In genomic region chr19:8269724-8270123, GRCh38 we compare ENCODE assay signal across 10 cellular contexts. TPM values are rescaled to one million over a fixed set of nuclear protein-coding genes. Genes with fewer than 3 reads are reported as not detected.
DNase-seq lines count a peak whose midpoint lies in the region; ATAC-seq and TF ChIP-seq lines count a peak whose summit lies in the region.
"Had no signal": no experiment of that assay in that cellular context is flagged by ENCODE, and none has a peak within 500 bp of the region (broad histone marks: within the 10 kb centered on the region; RNA-seq: fewer than 3 reads in every experiment).

No MANE protein-coding gene starts in this region.

- peaks cover 16% of the 10 kb centered on the region for H3K4me1 Mint-ChIP-seq in CD8-positive, alpha-beta T cell (ENCODE audit: low read depth)
- H3K4me1 Mint-ChIP-seq in HFFc6 (ENCODE audit: low read depth), result peaks cover 16% of the 10 kb centered on the region
- peaks cover 22% of the 10 kb centered on the region for H3K4me1 Mint-ChIP-seq in activated naive CD8-positive, alpha-beta T cell treated with anti-CD3 and anti-CD28 coated beads for 36 hours
- H3K4me1 Mint-ChIP-seq in natural killer cell, result peaks cover 13 to 15% of the 10 kb centered on the region in 2 donors

- TF ChIP-seq CTCF in CD8-positive, alpha-beta T cell (IDR thresholded peaks at IDR 0.05), result no peak
- no peak for TF ChIP-seq CTCF in HFFc6 (IDR thresholded peaks at IDR 0.05)
- no peak for TF ChIP-seq CTCF in natural killer cell (IDR thresholded peaks at IDR 0.05)
- no peak for TF ChIP-seq CTCF in vagina (IDR thresholded peaks at IDR 0.05)
- TF ChIP-seq CTCF in omental fat pad (IDR thresholded peaks at IDR 0.05), result no peak

- H3K4me1 ChIP-seq in CD8-positive, alpha-beta T cell (ENCODE audit: insufficient read depth, low read length), result peaks cover 10% of the 10 kb centered on the region
- H3K4me1 ChIP-seq in vagina, result no peaks in the 10 kb centered on the region

- peak overlapping the region; percentile 95 for H3K4me3 Mint-ChIP-seq in CD8-positive, alpha-beta T cell
- H3K4me3 Mint-ChIP-seq in HFFc6 (peak overlapping the region; percentile 85), natural killer cell (peak overlapping the region; percentile 94)
- H3K4me3 Mint-ChIP-seq in activated naive CD8-positive, alpha-beta T cell treated with anti-CD3 and anti-CD28 coated beads for 36 hours, result peak overlapping the region; percentile 81

- DNase-seq in CD8-positive, alpha-beta T cell, result peak in 1 of 7 experiments; percentile 39
- DNase-seq in HFFc6 (no peak), natural killer cell (no peak), vagina (ENCODE audit: extremely low spot score in 2 of 2) (no peak), MV-4-11 (lab: John Stamatoyannopoulos, UW) (no peak), NOMO-1 treated with DMSO at 0.1 percent for 48 hours (lab: John Stamatoyannopoulos, UW; ENCODE audit: unreplicated experiment) (no peak), omental fat pad (ENCODE audit: low spot score) (no peak)
- DNase-seq in activated naive CD8-positive, alpha-beta T cell treated with anti-CD3 and anti-CD28 coated beads for 36 hours, result no peak
- DNase-seq: NCI-H446 treated with DMSO at 0.1 percent for 48 hours had no signal

- no peak for ATAC-seq in CD8-positive, alpha-beta T cell
- ATAC-seq in natural killer cell (no peak), omental fat pad (ENCODE audit: low FRiP score) (no peak)

- CTCF ChIA-PET in CD8-positive, alpha-beta T cell (lab: Charles Lee), result interaction anchor here (0.8 to 4.6 kb wide), 12 partner anchors 16 to 372 kb away, joined by 3 to 19 read pairs (median 5); partner anchors contain the start of genes NDUFA7 and RPS28

- peak overlapping the region; percentile 90 for H3K4me3 ChIP-seq in CD8-positive, alpha-beta T cell (ENCODE audit: low read depth, low read length)
- no peak overlapping the region for H3K4me3 ChIP-seq in vagina

- no peaks in the 10 kb centered on the region for H3K9me3 ChIP-seq in CD8-positive, alpha-beta T cell (ENCODE audit: low read length)
- H3K9me3 ChIP-seq in vagina, result no peaks in the 10 kb centered on the region

- no peaks in the 10 kb centered on the region for H3K9me3 Mint-ChIP-seq in CD8-positive, alpha-beta T cell
- H3K9me3 Mint-ChIP-seq in HFFc6 (no peaks in the 10 kb centered on the region), natural killer cell (no peaks in the 10 kb centered on the region)
- H3K9me3 Mint-ChIP-seq in activated naive CD8-positive, alpha-beta T cell treated with anti-CD3 and anti-CD28 coated beads for 36 hours, result no peaks in the 10 kb centered on the region

- no peak for TF ChIP-seq POLR2A in vagina (IDR thresholded peaks at IDR 0.05)

- peak overlapping the region; percentile 96 for H3K27ac Mint-ChIP-seq in CD8-positive, alpha-beta T cell
- H3K27ac Mint-ChIP-seq in HFFc6, result no peak overlapping the region
- peak overlapping the region; percentile 95 for H3K27ac Mint-ChIP-seq in activated naive CD8-positive, alpha-beta T cell treated with anti-CD3 and anti-CD28 coated beads for 36 hours
- H3K27ac Mint-ChIP-seq in natural killer cell, result peak overlapping the region; percentile 84 to 92
- H3K27ac Mint-ChIP-seq: mesothelial cell of epicardium had no signal

- no peaks in the 10 kb centered on the region for H3K36me3 ChIP-seq in CD8-positive, alpha-beta T cell (ENCODE audit: insufficient read depth, low read length)
- no peaks in the 10 kb centered on the region for H3K36me3 ChIP-seq in vagina

- no peaks in the 10 kb centered on the region for H3K27me3 Mint-ChIP-seq in CD8-positive, alpha-beta T cell (ENCODE audit: low read depth)
- H3K27me3 Mint-ChIP-seq in HFFc6 (ENCODE audit: insufficient read depth), result peaks cover 1% of the 10 kb centered on the region; the same call in 1 of the 2 replicates
- no peaks in the 10 kb centered on the region for H3K27me3 Mint-ChIP-seq in activated naive CD8-positive, alpha-beta T cell treated with anti-CD3 and anti-CD28 coated beads for 36 hours
- no peaks in the 10 kb centered on the region for H3K27me3 Mint-ChIP-seq in natural killer cell (ENCODE audit: low read depth in 2 of 2)

- no peaks in the 10 kb centered on the region for H3K27me3 ChIP-seq in CD8-positive, alpha-beta T cell (ENCODE audit: insufficient read depth, low read length)
- H3K27me3 ChIP-seq in vagina, result no peaks in the 10 kb centered on the region

- peaks cover 18% of the 10 kb centered on the region for H3K36me3 Mint-ChIP-seq in CD8-positive, alpha-beta T cell
- H3K36me3 Mint-ChIP-seq in HFFc6 (ENCODE audit: low read depth) (no peaks in the 10 kb centered on the region), natural killer cell (no peaks in the 10 kb centered on the region)
- peaks cover 2% of the 10 kb centered on the region for H3K36me3 Mint-ChIP-seq in activated naive CD8-positive, alpha-beta T cell treated with anti-CD3 and anti-CD28 coated beads for 36 hours

- POLR2A ChIA-PET in CD8-positive, alpha-beta T cell (lab: Charles Lee), result no interaction called here

- intact Hi-C loops in CD8-positive, alpha-beta T cell (cut with DNase I, micrococcal nuclease), result loop anchor here (1.0 to 5.0 kb wide), 4 partner anchors 38 to 143 kb away; partner anchors contain the start of genes CD320 (in 2 of the 2), MARCHF2 (in 1 of the 2), NDUFA7 (in 1 of the 2) and RPS28 (in 1 of the 2)
- intact Hi-C loops in natural killer cell (cut with micrococcal nuclease), result no loop called here
- intact Hi-C loops in vagina (cut with DNase I), result no loop called here

- peak overlapping the region; percentile 77 for H3K27ac ChIP-seq in CD8-positive, alpha-beta T cell (ENCODE audit: low read depth, low read length)
- no peak overlapping the region for H3K27ac ChIP-seq in vagina

RNA-seq across cellular contexts. Expression of gene CD320, which starts 38.4 kb away (rescaled TPM):
- total RNA-seq in CD8-positive, alpha-beta T cell, result 10 to 100 TPM; 15.7 to 19.1 TPM
- total RNA-seq in HFFc6 (2021; fragmentation: NEBNext Ultra II Directional; extraction: Animal tissue kit (Norgen Biotek cat#: 25700)), result 10 to 100 TPM; 54.2 to 65.7 (median 57.6) TPM
- 10 to 100 TPM; 71.5 to 77.7 TPM for total RNA-seq in activated naive CD8-positive, alpha-beta T cell treated with anti-CD3 and anti-CD28 coated beads for 36 hours
- total RNA-seq in natural killer cell (10 to 100 TPM; 17.0 to 47.1 (median 38.7) TPM), vagina (27.3 TPM), omental fat pad (100 to 1,000 TPM in 2 of 4 donors, 10 to 100 TPM in 2; 49.3 to 126 (median 79.3) TPM)

RNA-seq across cellular contexts. Expression of gene NDUFA7, which starts 51.5 kb away (rescaled TPM):
- 10 to 100 TPM; 19.8 to 28.9 TPM for total RNA-seq in CD8-positive, alpha-beta T cell
- total RNA-seq in HFFc6 (2021; fragmentation: NEBNext Ultra II Directional; extraction: Animal tissue kit (Norgen Biotek cat#: 25700)), result 10 to 100 TPM; 54.0 to 75.9 (median 61.1) TPM
- 10 to 100 TPM; 78.0 to 84.8 TPM for total RNA-seq in activated naive CD8-positive, alpha-beta T cell treated with anti-CD3 and anti-CD28 coated beads for 36 hours
- total RNA-seq in natural killer cell (10 to 100 TPM; 19.3 to 28.5 (median 28.4) TPM), vagina (24.6 TPM), omental fat pad (10 to 100 TPM; 14.5 to 44.2 (median 33.1) TPM)

RNA-seq across cellular contexts. Expression of gene RPS28, which starts 51.6 kb away (rescaled TPM):
- total RNA-seq in CD8-positive, alpha-beta T cell, result 1,000 to 10,000 TPM; 3,224 to 3,257 TPM
- 1,000 to 10,000 TPM; 1,135 to 1,536 (median 1,376) TPM for total RNA-seq in HFFc6 (2021; fragmentation: NEBNext Ultra II Directional; extraction: Animal tissue kit (Norgen Biotek cat#: 25700))
- total RNA-seq in activated naive CD8-positive, alpha-beta T cell treated with anti-CD3 and anti-CD28 coated beads for 36 hours, result 1,000 to 10,000 TPM; 2,304 to 2,331 TPM
- 1,000 to 10,000 TPM; 1,133 to 1,486 (median 1,403) TPM for total RNA-seq in natural killer cell
- 516 TPM for total RNA-seq in vagina
- 100 to 1,000 TPM; 420 to 679 (median 534) TPM for total RNA-seq in omental fat pad

Comparison
In these comparisons a context has a peak if more than half of its experiments do, and no peak if none do; other contexts are left out.
1. intact Hi-C loops: an anchor here in CD8-positive, alpha-beta T cell (1.0 to 5.0 kb wide); none called in natural killer cell and vagina.